In the genomic region with DNA sequence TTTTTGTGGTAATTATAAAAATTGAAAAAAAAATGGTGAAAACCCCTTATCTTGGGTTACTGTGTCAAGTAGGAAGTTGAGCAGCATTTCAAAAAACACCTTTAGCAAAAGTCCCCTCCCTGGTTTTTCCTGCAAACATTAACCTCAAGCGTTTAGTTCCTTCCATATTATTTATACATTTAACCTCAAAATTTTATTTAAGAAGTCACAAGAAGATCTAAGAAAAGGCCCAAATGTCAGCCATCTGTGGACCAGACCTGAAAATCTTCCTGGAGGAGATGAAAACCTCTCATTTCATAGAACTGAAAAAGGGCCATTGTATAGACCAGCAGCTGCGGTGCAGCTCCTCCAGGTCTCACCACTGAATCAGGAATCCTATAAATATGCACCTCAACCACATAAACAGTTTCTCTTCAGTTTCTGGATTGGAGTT, we compare ENCODE assay signal across 12 cellular contexts. TPM values are rescaled to one million over a fixed set of nuclear protein-coding genes. Genes with fewer than 3 reads are reported as not detected.
A peak's percentile ranks its signal among the peaks of the same experiment; 100 is the strongest.
DNase-seq lines count a peak whose midpoint lies in the region; ATAC-seq and TF ChIP-seq lines count a peak whose summit lies in the region.
"Had no signal": no experiment of that assay in that cellular context is flagged by ENCODE, and none has a peak within 500 bp of the region (broad histone marks: within the 10 kb centered on the region; RNA-seq: fewer than 3 reads in every experiment).

No MANE protein-coding gene starts in this region.

- peak overlapping the region; percentile 93 for H3K27ac Mint-ChIP-seq in activated naive CD4-positive, alpha-beta T cell treated with anti-CD3 and anti-CD28 coated beads, Interleukin-2, amount 50 U/mL, for 24 hours
- H3K27ac Mint-ChIP-seq in activated naive CD8-positive, alpha-beta T cell treated with anti-CD3 and anti-CD28 coated beads for 36 hours: peak overlapping the region; percentile 92
- no peak overlapping the region for H3K27ac Mint-ChIP-seq in progenitor cell of endocrine pancreas

- H3K36me3 Mint-ChIP-seq in activated naive CD4-positive, alpha-beta T cell treated with anti-CD3 and anti-CD28 coated beads, Interleukin-2, amount 50 U/mL, for 24 hours: peaks cover 4% of the 10 kb centered on the region
- peaks cover 6% of the 10 kb centered on the region for H3K36me3 Mint-ChIP-seq in activated naive CD8-positive, alpha-beta T cell treated with anti-CD3 and anti-CD28 coated beads for 36 hours
- no peaks in the 10 kb centered on the region for H3K36me3 Mint-ChIP-seq in progenitor cell of endocrine pancreas (ENCODE audit: insufficient read depth)

- no peaks in the 10 kb centered on the region for H3K36me3 ChIP-seq in uterus

- TF ChIP-seq CTCF in progenitor cell of endocrine pancreas (IDR thresholded peaks at IDR 0.05; ENCODE audit: unreplicated experiment): no peak
- TF ChIP-seq CTCF in uterus (IDR thresholded peaks at IDR 0.05): no peak

- peaks cover 71% of the 10 kb centered on the region for H3K4me1 Mint-ChIP-seq in activated naive CD4-positive, alpha-beta T cell treated with anti-CD3 and anti-CD28 coated beads, Interleukin-2, amount 50 U/mL, for 24 hours
- peaks cover 52% of the 10 kb centered on the region for H3K4me1 Mint-ChIP-seq in activated naive CD8-positive, alpha-beta T cell treated with anti-CD3 and anti-CD28 coated beads for 36 hours
- no peaks in the 10 kb centered on the region for H3K4me1 Mint-ChIP-seq in progenitor cell of endocrine pancreas (ENCODE audit: low read depth)

- H3K9me3 ChIP-seq in uterus: no peaks in the 10 kb centered on the region

- H3K4me1 ChIP-seq in uterus: no peaks in the 10 kb centered on the region
- H3K4me1 ChIP-seq: foreskin keratinocyte had no signal

- intact Hi-C loops in uterus (cut with DNase I; ENCODE audit: low total_unique reads): no loop called here

- H3K27ac ChIP-seq in uterus: no peak overlapping the region
- H3K27ac ChIP-seq: foreskin keratinocyte had no signal

- H3K27me3 Mint-ChIP-seq in activated naive CD4-positive, alpha-beta T cell treated with anti-CD3 and anti-CD28 coated beads, Interleukin-2, amount 50 U/mL, for 24 hours: no peaks in the 10 kb centered on the region
- H3K27me3 Mint-ChIP-seq in activated naive CD8-positive, alpha-beta T cell treated with anti-CD3 and anti-CD28 coated beads for 36 hours: no peaks in the 10 kb centered on the region
- no peaks in the 10 kb centered on the region for H3K27me3 Mint-ChIP-seq in progenitor cell of endocrine pancreas

- TF ChIP-seq POLR2A in uterus (IDR thresholded peaks at IDR 0.05): no peak

- H3K9me3 Mint-ChIP-seq in activated naive CD4-positive, alpha-beta T cell treated with anti-CD3 and anti-CD28 coated beads, Interleukin-2, amount 50 U/mL, for 24 hours: peaks cover 5% of the 10 kb centered on the region
- H3K9me3 Mint-ChIP-seq in activated naive CD8-positive, alpha-beta T cell treated with anti-CD3 and anti-CD28 coated beads for 36 hours: peaks cover 13% of the 10 kb centered on the region
- H3K9me3 Mint-ChIP-seq in progenitor cell of endocrine pancreas (ENCODE audit: low read depth): peaks cover 8% of the 10 kb centered on the region

- H3K27me3 ChIP-seq in uterus: no peaks in the 10 kb centered on the region
- H3K27me3 ChIP-seq: foreskin keratinocyte had no signal

- H3K4me3 ChIP-seq in uterus: no peak overlapping the region

- ATAC-seq in HG03378 (IDR thresholded peaks at IDR 0.05; ENCODE audit: unreplicated experiment): peak; percentile 36
- ATAC-seq: foreskin keratinocyte, Panc1 had no signal

- peak overlapping the region; percentile 78 for H3K4me3 Mint-ChIP-seq in activated naive CD4-positive, alpha-beta T cell treated with anti-CD3 and anti-CD28 coated beads, Interleukin-2, amount 50 U/mL, for 24 hours
- H3K4me3 Mint-ChIP-seq in activated naive CD8-positive, alpha-beta T cell treated with anti-CD3 and anti-CD28 coated beads for 36 hours: peak overlapping the region; percentile 65
- no peak overlapping the region for H3K4me3 Mint-ChIP-seq in progenitor cell of endocrine pancreas (ENCODE audit: low read depth)

- no peak for DNase-seq in activated naive CD4-positive, alpha-beta T cell (lab: John Stamatoyannopoulos, UW)
- no peak for DNase-seq in activated naive CD8-positive, alpha-beta T cell treated with anti-CD3 and anti-CD28 coated beads for 36 hours
- DNase-seq in progenitor cell of endocrine pancreas (ENCODE audit: low spot score, unreplicated experiment) (no peak), uterus (no peak), pons (ENCODE audit: low spot score) (no peak), NCI-H2227 treated with DMSO at 0.1 percent for 48 hours (lab: John Stamatoyannopoulos, UW) (no peak)
- DNase-seq: activated CD8-positive, alpha-beta memory T cell treated with anti-CD3 and anti-CD28 coated beads for 24 hours; foreskin keratinocyte; stimulated activated CD4-positive, alpha-beta T cell treated with anti-CD3 and anti-CD28 coated beads, Interleukin-1b, Interleukin-23, amount 100 ng/mL, for 48 hours had no signal

RNA-seq across cellular contexts. Expression of gene BTG1, which starts 40.4 kb away (rescaled TPM):
- total RNA-seq in activated naive CD8-positive, alpha-beta T cell treated with anti-CD3 and anti-CD28 coated beads for 36 hours: 100 to 1,000 TPM; 147 to 153 TPM
- total RNA-seq in progenitor cell of endocrine pancreas (162 and 164 TPM in 2 replicates), uterus (100 to 1,000 TPM in 1 of 4 donors, 10 to 100 TPM in 3; 40.4 to 214 (median 70.1) TPM)
